15 cellular contexts compared by ENCODE assay signal in the genomic region with DNA sequence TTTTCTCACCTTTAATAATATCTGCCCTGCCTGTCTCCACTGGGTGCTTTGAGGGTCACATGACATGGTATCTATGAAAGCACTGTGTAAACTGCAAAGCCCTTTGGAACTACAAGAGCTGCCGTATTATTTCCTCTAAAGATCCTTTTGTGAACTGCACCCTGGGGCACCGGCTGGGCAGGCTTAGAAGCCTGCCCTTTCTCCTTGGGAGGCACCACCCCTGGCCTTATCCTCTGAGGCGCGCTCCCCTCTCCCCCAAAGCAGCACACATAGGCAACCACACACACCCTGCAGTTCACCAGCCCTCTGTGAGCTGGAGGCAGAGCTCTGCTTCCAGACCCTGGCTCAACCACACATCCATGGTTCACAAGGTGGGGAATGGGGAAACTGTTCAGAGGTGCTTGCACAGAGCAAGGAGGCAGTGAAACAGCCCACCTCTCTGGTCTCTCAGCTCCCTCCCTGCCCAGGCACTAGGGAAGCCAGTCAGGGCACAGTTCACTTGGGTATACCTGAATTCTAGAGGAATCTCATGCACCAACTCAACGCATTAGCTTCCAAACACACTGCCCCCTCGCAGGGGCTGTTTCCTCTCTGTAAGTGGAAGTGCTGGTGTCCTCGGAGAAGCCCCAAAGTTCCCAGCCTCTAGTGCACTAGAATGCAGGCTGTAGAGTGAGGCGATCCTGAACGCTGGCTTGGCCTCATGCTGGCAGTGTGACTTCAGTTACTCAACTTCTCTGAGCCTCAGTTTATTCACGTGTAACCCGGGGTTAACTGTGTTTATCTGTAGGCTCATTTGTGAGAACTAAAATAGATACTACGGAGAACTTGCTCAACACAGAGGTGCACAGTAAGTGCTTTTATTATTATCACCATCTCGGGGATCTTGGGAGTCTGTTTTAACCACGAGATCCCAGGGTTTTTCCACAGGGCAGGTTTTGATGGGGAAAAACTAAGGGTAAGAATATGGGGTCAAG. TPM values are rescaled to one million over a fixed set of nuclear protein-coding genes. Genes with fewer than 3 reads are reported as not detected.
A peak's percentile ranks its signal among the peaks of the same experiment; 100 is the strongest.
DNase-seq lines count a peak whose midpoint lies in the region; ATAC-seq, FAIRE-seq and TF ChIP-seq lines count a peak whose summit lies in the region.
"Had no signal": no experiment of that assay in that cellular context is flagged by ENCODE, and none has a peak within 500 bp of the region (broad histone marks: within the 10 kb centered on the region; RNA-seq: fewer than 3 reads in every experiment).

No MANE protein-coding gene starts in this region.

- no peak overlapping the region for H3K27ac ChIP-seq in CD4-positive, alpha-beta memory T cell (ENCODE audit: low read depth, low read length)
- H3K27ac ChIP-seq in GM23338 (ENCODE audit: low read depth) (no peak overlapping the region), K562 (ENCODE audit: extremely low read depth, low read depth, low read length) (no peak overlapping the region), stomach (peak overlapping the region in 2 of 5 donors; percentile 31 to 53)
- H3K27ac ChIP-seq: C4-2B, HL-60, right atrium auricular region had no signal

- H3K9me3 ChIP-seq in CD4-positive, alpha-beta memory T cell (ENCODE audit: control insufficient read depth in 1 of 2, low read length in 2 of 2), result no peaks in the 10 kb centered on the region
- no peaks in the 10 kb centered on the region for H3K9me3 ChIP-seq in K562 (replicated peaks; ENCODE audit: control insufficient read depth, insufficient read depth, low read depth, low read length)
- no peaks in the 10 kb centered on the region for H3K9me3 ChIP-seq in stomach
- H3K9me3 ChIP-seq: right atrium auricular region had no signal

- H3K9ac ChIP-seq in K562 (ENCODE audit: insufficient read depth in 1 of 2, low read depth in 2 of 2, low read length in 2 of 2), result no peak overlapping the region

- H3K4me1 ChIP-seq in CD4-positive, alpha-beta memory T cell (ENCODE audit: insufficient read depth, low read length), result peaks cover 10% of the 10 kb centered on the region
- peaks cover 15% of the 10 kb centered on the region; the same call in 1 of the 2 replicates for H3K4me1 ChIP-seq in GM23338 (ENCODE audit: insufficient read depth)
- H3K4me1 ChIP-seq in K562 (replicated peaks in 1 of 2; ENCODE audit: control insufficient read depth in 2 of 2, insufficient read depth in 2 of 2, low read length in 2 of 2), result peaks cover 3% of the 10 kb centered on the region in 2 experiments; a peak in 4 of 5 replicates
- H3K4me1 ChIP-seq in stomach, result peaks cover 30 to 58% (median 44%) of the 10 kb centered on the region in 4 donors

- H3K79me2 ChIP-seq in GM23338 (replicated peaks; ENCODE audit: insufficient read depth) (no peaks in the 10 kb centered on the region), K562 (ENCODE audit: control insufficient read depth, insufficient read depth, low read length) (no peaks in the 10 kb centered on the region)

- ATAC-seq in GM23338, result peak; percentile 4
- ATAC-seq in K562, result no peak
- ATAC-seq in GM21786 (IDR thresholded peaks at IDR 0.05; ENCODE audit: unreplicated experiment), result no peak
- no peak for ATAC-seq in HG03139 (IDR thresholded peaks at IDR 0.05; ENCODE audit: unreplicated experiment)
- no peak for ATAC-seq in HG02938 (IDR thresholded peaks at IDR 0.05; ENCODE audit: unreplicated experiment)

- H3K27me3 ChIP-seq in CD4-positive, alpha-beta memory T cell (ENCODE audit: insufficient read depth, low read length), result peaks cover 22% of the 10 kb centered on the region
- H3K27me3 ChIP-seq in GM23338 (ENCODE audit: insufficient read depth) (peaks cover 27% of the 10 kb centered on the region), K562 (ENCODE audit: control insufficient read depth in 2 of 2, insufficient read depth in 2 of 2, low read length in 2 of 2) (peaks cover 0 to 19% of the 10 kb centered on the region in 2 experiments; a peak in 3 of 5 replicates), stomach (peaks cover 0 to 45% (median 16%) of the 10 kb centered on the region in 3 donors)
- H3K27me3 ChIP-seq: right atrium auricular region had no signal

- H3K4me1 Mint-ChIP-seq in CD4-positive, alpha-beta memory T cell, result peaks cover 9 to 21% (median 14%) of the 10 kb centered on the region in 4 donors
- H3K4me1 Mint-ChIP-seq in GM23338, result peaks cover 20% of the 10 kb centered on the region
- peaks cover 6% of the 10 kb centered on the region for H3K4me1 Mint-ChIP-seq in mesothelial cell of epicardium

- CTCF ChIA-PET in CD4-positive, alpha-beta memory T cell (lab: Charles Lee; ENCODE audit: partially characterized antibody), result interaction anchor here (2.7 kb wide), 1 partner anchor 171 kb away, joined by 12 read pairs; no protein-coding TSS in a partner anchor
- CTCF ChIA-PET in K562 (lab: Yijun Ruan, JAX; ENCODE audit: low intra/inter-chr PET ratio), result no interaction called here

- peak overlapping the region; percentile 75 for H3K4me2 ChIP-seq in GM23338
- no peak overlapping the region for H3K4me2 ChIP-seq in K562 (ENCODE audit: insufficient read depth, low read length)

- no TSS peak for BruUV-seq in K562 (replicated peaks; lab: Mats Ljungman, UMichigan)

- TF ChIP-seq POLR2A in K562 (conservative IDR thresholded peaks at IDR 0.05), result no peak
- TF ChIP-seq POLR2A in stomach (IDR thresholded peaks at IDR 0.05), result no peak

- no peak overlapping the region for H3K4me3 ChIP-seq in CD4-positive, alpha-beta memory T cell (ENCODE audit: low read length in 2 of 2)
- H3K4me3 ChIP-seq in GM23338 (peak overlapping the region; percentile 50), K562 (no peak overlapping the region), stomach (no peak overlapping the region)

- H3K27ac Mint-ChIP-seq in CD4-positive, alpha-beta memory T cell, result peak overlapping the region in 1 of 7 donors; percentile 3
- H3K27ac Mint-ChIP-seq in GM23338 (no peak overlapping the region), mesothelial cell of epicardium (no peak overlapping the region)
- H3K27ac Mint-ChIP-seq: activated B cell treated with CpG ODN at 0.5 μM for 24 hours; activated T-helper 1 cell treated with anti-CD3 and anti-CD28 coated beads, Interleukin-12 subunit alpha, Interleukin-12 subunit beta, Interleukin-2, Interleukin-4 antibody, amounts not matched to agents 30 ng/mL and 10 ng/mL and 1 ng/mL, durations not matched to agents 14 hours and 24 hours and 36 hours had no signal

- H3F3A ChIP-seq in GM23338 (replicated peaks; ENCODE audit: low read depth), result 0 out of 2 replicates have a peak, but pooled peaks cover 4% of the 10 kb centered on the region

- in situ Hi-C loops in K562 (cut with MboI), result no loop called here

- no peak for DNase-seq in CD4-positive, alpha-beta memory T cell
- DNase-seq in GM23338 (ENCODE audit: low spot score) (no peak), K562 (ENCODE audit: extremely low read depth in 1 of 4, low spot score in 3 of 4) (no peak), mesothelial cell of epicardium (ENCODE audit: low spot score in 2 of 2, unreplicated experiment in 2 of 2) (no peak), stomach (no peak)
- DNase-seq: activated B cell treated with CpG ODN at 0.5 μM for 24 hours, midbrain had no signal

- H3K36me3 ChIP-seq in CD4-positive, alpha-beta memory T cell (ENCODE audit: insufficient read depth, low read length), result no peaks in the 10 kb centered on the region
- H3K36me3 ChIP-seq in GM23338 (ENCODE audit: insufficient read depth), result no peaks in the 10 kb centered on the region
- no peaks in the 10 kb centered on the region for H3K36me3 ChIP-seq in K562 (ENCODE audit: control insufficient read depth, insufficient read depth, low read length)
- H3K36me3 ChIP-seq in stomach, result no peaks in the 10 kb centered on the region
- H3K36me3 ChIP-seq: right atrium auricular region had no signal

- H3K27me3 Mint-ChIP-seq in CD4-positive, alpha-beta memory T cell, result peaks cover 31 to 33% of the 10 kb centered on the region in 2 donors
- H3K27me3 Mint-ChIP-seq in GM23338 (ENCODE audit: insufficient read depth, low read depth, poor library complexity) (peaks cover 15% of the 10 kb centered on the region), mesothelial cell of epicardium (ENCODE audit: low read depth) (peaks cover 73% of the 10 kb centered on the region)

- H4K20me1 ChIP-seq in GM23338 (replicated peaks; ENCODE audit: insufficient read depth) (no peaks in the 10 kb centered on the region), K562 (replicated peaks; ENCODE audit: control insufficient read depth, insufficient read depth, low read length) (no peaks in the 10 kb centered on the region)

- TF ChIP-seq RAD21 in K562 (CRISPR knock-in tag; conservative IDR thresholded peaks at IDR 0.05 in 1 of 2, IDR thresholded peaks at IDR 0.05 in 1 of 2), result no peak

- WGBS in K562 (ENCODE audit: insufficient coverage, low coverage, missing lambda C conversion rate), result 11% methylated on average over 14 of the region's 14 CpGs
- WGBS in stomach, 5 donors, result 53 to 60% (median 56%) methylated on average over 12 to 14 of the region's 14 CpGs

- POLR2A ChIA-PET in CD4-positive, alpha-beta memory T cell (lab: Charles Lee; ENCODE audit: partially characterized antibody), result no interaction called here
- POLR2A ChIA-PET in K562 (lab: Yijun Ruan, JAX), result interaction anchor here (0.6 to 1.7 kb wide), 3 partner anchors 8 to 17 kb away, joined by 3 read pairs; no protein-coding TSS in a partner anchor

- no peak for FAIRE-seq in K562 (lab: Jason Lieb, UNC)
- FAIRE-seq: bronchial epithelial cell had no signal

- no peaks in the 10 kb centered on the region for H3K9me1 ChIP-seq in K562 (ENCODE audit: control insufficient read depth, insufficient read depth, low read length)

- intact Hi-C loops in CD4-positive, alpha-beta memory T cell (cut with micrococcal nuclease), result no loop called here
- intact Hi-C loops in K562 (cut with micrococcal nuclease) (loop anchor here (5.0 to 10.0 kb wide), 2 partner anchors 112 to 169 kb away; partner anchors contain the start of gene SLC14A1), stomach (cut with DNase I; ENCODE audit: low total_unique reads) (no loop called here)

- H2AFZ ChIP-seq in GM23338, result peak overlapping the region; percentile 84
- no peak overlapping the region for H2AFZ ChIP-seq in K562 (ENCODE audit: low read depth, low read length)

- no peaks in the 10 kb centered on the region for H3K9me3 Mint-ChIP-seq in CD4-positive, alpha-beta memory T cell
- H3K9me3 Mint-ChIP-seq in GM23338, result no peaks in the 10 kb centered on the region
- no peaks in the 10 kb centered on the region for H3K9me3 Mint-ChIP-seq in mesothelial cell of epicardium
- H3K9me3 Mint-ChIP-seq: activated B cell treated with CpG ODN at 0.5 μM for 24 hours; activated T-helper 1 cell treated with anti-CD3 and anti-CD28 coated beads, Interleukin-12 subunit alpha, Interleukin-12 subunit beta, Interleukin-2, Interleukin-4 antibody, amounts not matched to agents 30 ng/mL and 10 ng/mL and 1 ng/mL, durations not matched to agents 14 hours and 24 hours and 36 hours had no signal

- TF ChIP-seq CTCF in GM23338 (conservative IDR thresholded peaks at IDR 0.05; ENCODE audit: low read depth in 2 of 2) (no peak), K562 (IDR thresholded peaks at IDR 0.05 in 2 of 3, conservative IDR thresholded peaks at IDR 0.05 in 1 of 3; ENCODE audit: insufficient read depth in 2 of 3, low read depth in 1 of 3, low read length in 3 of 3) (no peak), mesothelial cell of epicardium (IDR thresholded peaks at IDR 0.05; ENCODE audit: unreplicated experiment) (no peak), stomach (IDR thresholded peaks at IDR 0.05) (no peak)

- no peak for TF ChIP-seq EP300 in K562 (IDR thresholded peaks at IDR 0.05; ENCODE audit: low read length)
- TF ChIP-seq EP300 in stomach (IDR thresholded peaks at IDR 0.05), result no peak

- H3K9me2 ChIP-seq in GM23338 (ENCODE audit: insufficient read depth), result no peaks in the 10 kb centered on the region

- H3K36me3 Mint-ChIP-seq in CD4-positive, alpha-beta memory T cell, result no peaks in the 10 kb centered on the region
- H3K36me3 Mint-ChIP-seq in GM23338 (ENCODE audit: low read depth) (no peaks in the 10 kb centered on the region; the same call in 2 of the 3 replicates), mesothelial cell of epicardium (no peaks in the 10 kb centered on the region)

- peak overlapping the region in 7 of 8 donors; percentile 42 to 77 (median 62) for H3K4me3 Mint-ChIP-seq in CD4-positive, alpha-beta memory T cell
- H3K4me3 Mint-ChIP-seq in GM23338, result peak overlapping the region; percentile 54; the same call in 2 of the 3 replicates
- H3K4me3 Mint-ChIP-seq in mesothelial cell of epicardium, result peak overlapping the region; percentile 39
- H3K4me3 Mint-ChIP-seq: activated B cell treated with CpG ODN at 0.5 μM for 24 hours; activated T-helper 1 cell treated with anti-CD3 and anti-CD28 coated beads, Interleukin-12 subunit alpha, Interleukin-12 subunit beta, Interleukin-2, Interleukin-4 antibody, amounts not matched to agents 30 ng/mL and 10 ng/mL and 1 ng/mL, durations not matched to agents 14 hours and 24 hours and 36 hours had no signal

RNA-seq across cellular contexts. Expression of gene SIGLEC15, which starts 11.1 kb away (rescaled TPM):
- total RNA-seq in CD4-positive, alpha-beta memory T cell, result not detected
- not detected for polyA plus RNA-seq in CD4-positive, alpha-beta memory T cell
- 0.31 TPM in 1 of 2 replicates, not detected in the other for total RNA-seq in GM23338 (2014; rRNA removed; shearing (Covaris generic))
- polyA plus RNA-seq in GM23338 (2016; fragmentation: Nextera tagmentation; extraction: Ambion mirVana) (0.29 and 0.35 TPM in 2 replicates), K562 (2011; rRNA removed) (not detected in 2 replicates), K562 (2014; fragmentation: Illumina TruSeq; extraction: Trizol) (not detected in 2 replicates), K562 (2014; fragmentation: Nextera tagmentation; extraction: Ambion mirVana) (not detected), K562 (2014; rRNA removed) (not detected in 2 replicates), stomach (under 1 TPM; 0.10 to 0.76 (median 0.25) TPM)
- total RNA-seq in K562 (2011; cell fraction: chromatin; rRNA removed; ENCODE audit: low replicate concordance), result not detected in 2 replicates
- not detected in 2 replicates for total RNA-seq in K562 (2011; cell fraction: nucleolus; rRNA removed)
- not detected in 2 replicates for total RNA-seq in K562 (2011; cell fraction: nucleoplasm; rRNA removed)
- total RNA-seq in K562 (2014; rRNA removed) (not detected in 2 replicates), K562 (2014; rRNA removed; fragmentation: Illumina TruSeq; extraction: Trizol) (not detected in 2 replicates), K562 (2015; rRNA removed; fragmentation: Illumina TruSeq; extraction: Trizol) (not detected in 2 replicates), K562 (2021) (not detected in 2 replicates), mesothelial cell of epicardium (not detected in 3 replicates), stomach (1 to 10 TPM in 1 of 5 donors, under 1 TPM in 1, not detected in 3; 0.92 to 5.5 TPM)
- polyA plus RNA-seq in K562 (2011; cell fraction: cytosol; rRNA removed), result not detected in 2 replicates
- polyA plus RNA-seq in K562 (2011; cell fraction: nucleus; rRNA removed), result not detected in 2 replicates
- not detected in 2 replicates for polyA plus RNA-seq in K562 (2012)
- not detected in 2 replicates for polyA minus RNA-seq in K562 (2011; rRNA and poly(A)+ RNA removed)
- polyA minus RNA-seq in K562 (2011; cell fraction: cytosol; rRNA and poly(A)+ RNA removed), result not detected in 2 replicates
- not detected in 2 replicates for polyA minus RNA-seq in K562 (2011; cell fraction: nucleus; rRNA and poly(A)+ RNA removed)
- total RNA-seq: activated B cell treated with CpG ODN at 0.5 μM for 24 hours; activated T-helper 1 cell treated with anti-CD3 and anti-CD28 coated beads, Interleukin-12 subunit alpha, Interleukin-12 subunit beta, Interleukin-2, Interleukin-4 antibody, amounts not matched to agents 30 ng/mL and 10 ng/mL and 1 ng/mL, durations not matched to agents 14 hours and 24 hours and 36 hours had no signal
